Comparison of ENCODE assay signal across 27 cellular contexts in the genomic region with DNA sequence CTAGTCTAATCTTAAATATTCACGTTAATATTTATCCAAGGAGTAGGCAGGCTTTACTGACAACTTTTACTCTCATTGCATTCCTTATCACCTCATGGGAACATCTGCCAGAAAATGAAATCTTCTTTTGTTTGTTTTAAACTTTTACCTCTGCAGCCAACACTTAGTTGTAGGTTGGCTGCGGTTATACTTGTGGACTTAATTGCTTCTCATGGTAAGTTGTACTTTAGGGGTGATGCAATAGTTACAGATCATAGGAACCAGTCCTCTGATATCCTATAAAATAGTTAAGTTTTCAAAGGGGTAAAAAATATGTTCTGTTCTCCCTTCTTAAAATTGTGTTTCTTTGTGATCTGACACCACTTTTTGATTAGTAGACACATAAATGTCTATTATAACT.
"Had no signal": no experiment of that assay in that cellular context is flagged by ENCODE, and none has a peak within 500 bp of the region (broad histone marks: within the 10 kb centered on the region; RNA-seq: fewer than 3 reads in every experiment).

No MANE protein-coding gene starts in this region.

- ATAC-seq: foreskin keratinocyte; heart right ventricle; left cardiac atrium; lower lobe of right lung; mucosa of descending colon; natural killer cell treated with Interleukin-12 subunit alpha and Interleukin-12 subunit beta and Interleukin-15 and Interleukin-18, amount 100 ng/mL, for 72 hours; stimulated activated memory B cell treated with anti-CD40 and anti-IgM and Interleukin-4, amounts not matched to agents 10 μg/mL and 1 μg/mL and 100 μg/mL, for 72 hours; stimulated activated naive CD8-positive, alpha-beta T cell treated with anti-CD3 and anti-CD28 coated beads, Interleukin-15, Interleukin-2, amounts not matched to agents 100 U/mL and 50 U/mL, for 24 hours had no signal

- H2AFZ ChIP-seq: neural progenitor cell, parathyroid adenoma had no signal

- H3K9me3 ChIP-seq: colonic mucosa, lower lobe of right lung, mucosa of descending colon, right atrium auricular region, testis, upper lobe of left lung had no signal

- H3K4me1 Mint-ChIP-seq: naive B cell; stimulated activated memory B cell treated with anti-CD40 and anti-IgM and Interleukin-4, amounts not matched to agents 10 μg/mL and 1 μg/mL and 100 μg/mL, for 72 hours had no signal

- H3K27ac Mint-ChIP-seq: dendritic cell treated with granulocyte-macrophage colony-stimulating factor and Interleukin-4, amounts not matched to agents 40 ng/mL and 50 ng/mL, for 4 days; naive B cell; natural killer cell treated with Interleukin-12 subunit alpha and Interleukin-12 subunit beta and Interleukin-15 and Interleukin-18, amount 100 ng/mL, for 72 hours; neural progenitor cell; progenitor cell of endocrine pancreas; stimulated activated memory B cell treated with anti-CD40 and anti-IgM and Interleukin-4, amounts not matched to agents 10 μg/mL and 1 μg/mL and 100 μg/mL, for 72 hours had no signal

- H3K4me2 ChIP-seq: neural progenitor cell had no signal

- H3K4me3 Mint-ChIP-seq: dendritic cell treated with granulocyte-macrophage colony-stimulating factor and Interleukin-4, amounts not matched to agents 40 ng/mL and 50 ng/mL, for 4 days; naive B cell; natural killer cell treated with Interleukin-12 subunit alpha and Interleukin-12 subunit beta and Interleukin-15 and Interleukin-18, amount 100 ng/mL, for 72 hours; neural progenitor cell; stimulated activated memory B cell treated with anti-CD40 and anti-IgM and Interleukin-4, amounts not matched to agents 10 μg/mL and 1 μg/mL and 100 μg/mL, for 72 hours had no signal

- H3K27me3 ChIP-seq: colonic mucosa, esophagus muscularis mucosa, foreskin keratinocyte, heart right ventricle, neural progenitor cell, right atrium auricular region, spleen, testis, tibial artery, upper lobe of left lung had no signal

- H3K36me3 Mint-ChIP-seq: naive B cell; natural killer cell treated with Interleukin-12 subunit alpha and Interleukin-12 subunit beta and Interleukin-15 and Interleukin-18, amount 100 ng/mL, for 72 hours; neural progenitor cell; stimulated activated memory B cell treated with anti-CD40 and anti-IgM and Interleukin-4, amounts not matched to agents 10 μg/mL and 1 μg/mL and 100 μg/mL, for 72 hours had no signal

- H3K9me3 Mint-ChIP-seq: natural killer cell treated with Interleukin-12 subunit alpha and Interleukin-12 subunit beta and Interleukin-15 and Interleukin-18, amount 100 ng/mL, for 72 hours; neural progenitor cell; stimulated activated memory B cell treated with anti-CD40 and anti-IgM and Interleukin-4, amounts not matched to agents 10 μg/mL and 1 μg/mL and 100 μg/mL, for 72 hours had no signal

- H3K4me1 ChIP-seq: colonic mucosa, esophagus muscularis mucosa, foreskin keratinocyte, heart right ventricle, left ventricle myocardium inferior, lower lobe of right lung, parathyroid adenoma, right atrium auricular region, spleen, testis, tibial artery, upper lobe of left lung had no signal

- H3K79me2 ChIP-seq: parathyroid adenoma had no signal

- H3K36me3 ChIP-seq: colonic mucosa, esophagus muscularis mucosa, heart right ventricle, left ventricle myocardium inferior, lower lobe of right lung, neural progenitor cell, right atrium auricular region, spleen, tibial artery, upper lobe of left lung had no signal

- H3K27ac ChIP-seq: colonic mucosa, esophagus muscularis mucosa, foreskin keratinocyte, heart right ventricle, left ventricle myocardium inferior, lower lobe of right lung, neural progenitor cell, parathyroid adenoma, right atrium auricular region, skin epidermis, spleen, testis, tibial artery, upper lobe of left lung had no signal

- H3K4me3 ChIP-seq: colonic mucosa, esophagus muscularis mucosa, heart right ventricle, left ventricle myocardium inferior, lower lobe of right lung, mucosa of descending colon, neural progenitor cell, right atrium auricular region, skin epidermis, spleen, testis, tibial artery, upper lobe of left lung had no signal

- H3K9ac ChIP-seq: neural progenitor cell, parathyroid adenoma had no signal

- DNase-seq: colonic mucosa; effector CD8-positive, alpha-beta T cell; foreskin keratinocyte; glutamatergic neuron; heart right ventricle; hippocampal formation; left cardiac atrium; left ventricle myocardium inferior; lower lobe of right lung; mucosa of descending colon; naive B cell; spleen; stimulated activated CD4-positive, alpha-beta T cell treated with anti-CD3 and anti-CD28 coated beads, Interleukin-4, amount 100 ng/mL, for 4 hours; stimulated activated naive CD8-positive, alpha-beta T cell treated with anti-CD3 and anti-CD28 coated beads, Interleukin-15, Interleukin-2, amounts not matched to agents 100 U/mL and 50 U/mL, for 24 hours; substantia nigra; testis; tibial artery; upper lobe of left lung had no signal

- H3K27me3 Mint-ChIP-seq: dendritic cell treated with granulocyte-macrophage colony-stimulating factor and Interleukin-4, amounts not matched to agents 40 ng/mL and 50 ng/mL, for 4 days; naive B cell; natural killer cell treated with Interleukin-12 subunit alpha and Interleukin-12 subunit beta and Interleukin-15 and Interleukin-18, amount 100 ng/mL, for 72 hours; progenitor cell of endocrine pancreas; stimulated activated memory B cell treated with anti-CD40 and anti-IgM and Interleukin-4, amounts not matched to agents 10 μg/mL and 1 μg/mL and 100 μg/mL, for 72 hours had no signal
